In the genomic region with DNA sequence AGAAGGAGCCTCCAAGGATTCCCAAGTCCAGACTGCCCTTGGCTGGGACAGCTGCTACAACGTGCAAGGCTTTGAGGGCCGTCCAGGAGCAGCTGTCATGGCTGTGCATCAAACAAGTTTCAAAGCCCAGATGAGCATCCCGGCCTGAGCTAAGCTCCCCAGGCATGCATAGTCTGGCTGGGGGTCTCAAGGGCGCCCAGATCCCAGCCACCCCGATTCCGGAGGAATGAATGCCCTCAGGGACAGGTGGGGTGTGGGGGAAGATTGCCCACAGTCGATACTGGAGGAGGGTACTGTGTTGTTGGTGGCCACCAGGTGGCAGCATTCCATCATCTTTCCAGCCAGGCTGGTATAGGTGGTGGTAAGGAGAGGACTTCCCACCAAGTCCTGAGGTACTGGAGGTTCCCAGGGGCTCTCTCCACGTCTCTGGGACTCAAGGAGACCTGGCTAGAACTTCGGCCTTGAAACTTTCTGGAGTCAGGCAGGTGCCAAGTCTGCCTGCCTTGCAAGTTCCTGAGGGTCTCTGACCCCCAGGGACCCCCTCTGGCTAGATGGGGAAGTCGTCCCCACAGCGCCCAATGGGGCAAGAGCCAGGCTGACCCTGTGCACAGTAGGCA, we compare ENCODE assay signal across 8 cellular contexts. TPM values are rescaled to one million over a fixed set of nuclear protein-coding genes. Genes with fewer than 3 reads are reported as not detected.
DNase-seq lines count a peak whose midpoint lies in the region; ATAC-seq and TF ChIP-seq lines count a peak whose summit lies in the region.

No MANE protein-coding gene starts in this region.

- no peak overlapping the region for H3K4me3 Mint-ChIP-seq in osteocyte (ENCODE audit: unreplicated experiment)

- H3K4me3 ChIP-seq in Peyer's patch (no peak overlapping the region), tibial artery (no peak overlapping the region)

- peak; percentile 65 for DNase-seq in SIG-M5 treated with dmso at 0.1 percent for 504 hours (lab: John Stamatoyannopoulos, UW; ENCODE audit: unreplicated experiment)
- no peak for DNase-seq in SIG-M5 (lab: John Stamatoyannopoulos, UW)
- DNase-seq in HS-5 (ENCODE audit: low read depth), result peak; percentile 34
- peak; percentile 49 to 87 (median 85) for DNase-seq in Peyer's patch
- DNase-seq in activated T-helper 1 cell treated with anti-CD3 and anti-CD28 coated beads, Interleukin-2, amount 50 U/mL, for 16 hours (ENCODE audit: low read depth in 1 of 2, low spot score in 1 of 2), result peak; percentile 45 to 49
- DNase-seq in foreskin keratinocyte, result peak; percentile 34 to 64
- DNase-seq in osteocyte (ENCODE audit: extremely low spot score, unreplicated experiment), result peak; percentile 91
- DNase-seq in tibial artery, result peak; percentile 57 to 82

- peak; percentile 82 for ATAC-seq in foreskin keratinocyte

- peaks cover 24% of the 10 kb centered on the region for H3K36me3 Mint-ChIP-seq in osteocyte (ENCODE audit: unreplicated experiment)

- no peaks in the 10 kb centered on the region for H3K9me3 ChIP-seq in Peyer's patch
- no peaks in the 10 kb centered on the region for H3K9me3 ChIP-seq in tibial artery

- H3K4me1 Mint-ChIP-seq in osteocyte (ENCODE audit: unreplicated experiment), result peaks cover 38% of the 10 kb centered on the region

- H3K4me1 ChIP-seq in Peyer's patch (peaks cover 0 to 38% (median 4%) of the 10 kb centered on the region in 4 donors), foreskin keratinocyte (peaks cover 7% of the 10 kb centered on the region), tibial artery (peaks cover 0 to 47% (median 29%) of the 10 kb centered on the region in 4 donors)

- intact Hi-C loops in tibial artery (cut with DNase I; ENCODE audit: low total_unique reads), result loop anchor here (1.0 to 10.0 kb wide), 2 partner anchors 68 to 153 kb away; a partner anchor contains a TSS

- H3K9me3 Mint-ChIP-seq in osteocyte (ENCODE audit: unreplicated experiment), result no peaks in the 10 kb centered on the region

- H3K36me3 ChIP-seq in Peyer's patch (peaks cover 0 to 46% (median 0%) of the 10 kb centered on the region in 3 donors), tibial artery (peaks cover 29 to 49% (median 34%) of the 10 kb centered on the region in 3 donors)

- H3K27ac ChIP-seq in Peyer's patch, result no peak overlapping the region
- no peak overlapping the region for H3K27ac ChIP-seq in foreskin keratinocyte
- no peak overlapping the region for H3K27ac ChIP-seq in tibial artery

- no peak overlapping the region for H3K27ac Mint-ChIP-seq in osteocyte (ENCODE audit: unreplicated experiment)

- no peaks in the 10 kb centered on the region for H3K27me3 ChIP-seq in Peyer's patch
- H3K27me3 ChIP-seq in foreskin keratinocyte, result no peaks in the 10 kb centered on the region
- H3K27me3 ChIP-seq in tibial artery, result no peaks in the 10 kb centered on the region

- no peaks in the 10 kb centered on the region for H3K27me3 Mint-ChIP-seq in osteocyte (ENCODE audit: unreplicated experiment)

- no peak for TF ChIP-seq POLR2A in Peyer's patch (IDR thresholded peaks at IDR 0.05)

- TF ChIP-seq CTCF in Peyer's patch (IDR thresholded peaks at IDR 0.05) (peak; percentile 69 to 91 (median 88)), foreskin keratinocyte (conservative IDR thresholded peaks at IDR 0.05) (peak; percentile 92), osteocyte (IDR thresholded peaks at IDR 0.05) (peak; percentile 92), tibial artery (IDR thresholded peaks at IDR 0.05) (peak; percentile 67 to 95)

RNA-seq across cellular contexts. Expression of a gene that starts 32.8 kb away (rescaled TPM):
- 100 to 1,000 TPM; 212 to 498 (median 416) TPM for total RNA-seq in Peyer's patch
- total RNA-seq in foreskin keratinocyte, result 70.4 and 75.6 TPM in 2 replicates
- 25.6 and 29.0 TPM in 2 replicates for polyA plus RNA-seq in foreskin keratinocyte
- 213 and 225 TPM in 2 replicates for total RNA-seq in osteocyte

RNA-seq across cellular contexts. Expression of a gene that starts 33.6 kb away (rescaled TPM):
- 10 to 100 TPM; 21.2 to 41.0 (median 23.2) TPM for total RNA-seq in Peyer's patch
- 108 and 121 TPM in 2 replicates for total RNA-seq in foreskin keratinocyte
- 94.2 and 98.4 TPM in 2 replicates for polyA plus RNA-seq in foreskin keratinocyte
- 11.8 and 12.9 TPM in 2 replicates for total RNA-seq in osteocyte
